ENCODE assay signal across 1 cellular context in the genomic region with DNA sequence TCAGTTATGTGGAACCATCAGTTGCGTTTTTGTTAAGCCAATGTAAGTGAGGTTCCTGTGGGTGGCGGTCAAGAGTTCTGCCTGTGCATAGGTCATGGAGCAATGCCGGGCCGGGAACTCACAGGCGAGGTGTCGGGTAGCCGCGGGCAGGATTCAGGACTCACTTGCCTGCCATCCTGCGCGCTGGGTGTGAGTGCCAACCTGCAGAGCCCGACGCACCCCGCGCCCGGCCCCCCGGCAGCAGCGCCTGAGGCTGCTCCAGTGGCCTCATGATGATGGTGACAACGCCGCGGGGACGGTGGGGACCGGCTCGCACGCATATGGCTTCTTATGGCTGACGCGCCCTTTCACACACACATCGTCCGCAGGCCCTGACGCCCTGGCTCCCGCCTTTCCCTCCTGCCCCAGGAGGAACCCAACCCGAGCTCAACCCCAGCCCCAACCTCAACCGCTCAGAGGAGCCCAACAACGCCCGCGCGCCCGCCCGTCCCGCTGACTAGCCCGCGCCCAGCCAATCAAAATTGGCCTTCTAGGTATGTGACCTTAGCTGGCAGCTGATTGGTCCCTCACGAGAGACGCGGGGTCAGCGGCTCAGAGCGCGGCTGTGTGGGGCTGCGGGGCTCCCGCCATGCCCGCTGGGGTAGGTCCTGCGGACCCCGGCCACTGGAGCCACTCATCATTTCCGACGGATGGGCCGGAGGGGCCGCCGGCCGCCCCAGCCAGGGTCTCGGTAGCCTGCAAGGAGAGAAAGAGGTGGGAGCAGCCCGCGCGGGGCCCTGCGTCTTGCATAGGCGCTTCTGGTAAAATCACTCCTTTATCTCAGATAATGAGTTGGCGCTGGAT.
TF ChIP-seq lines count a peak whose summit lies in the region.

A gene with protein sequence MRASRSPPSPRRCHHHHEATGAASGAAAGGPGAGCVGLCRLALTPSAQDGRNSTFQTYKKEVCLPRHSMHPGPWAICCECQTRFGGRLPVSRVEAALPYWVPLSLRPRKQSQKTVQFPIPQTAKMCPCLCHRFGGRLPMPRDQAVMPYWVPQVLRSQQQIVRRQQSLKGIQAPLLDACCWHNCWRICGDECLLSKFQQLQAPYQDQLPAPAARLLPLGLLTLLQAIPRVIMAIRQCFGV (minus strand): TSS at position 470 of the 843 bp plus-strand sequence. CDS start 150 bp downstream, at position 320.

TF ChIP-seq in SK-N-SH, 30 proteins besides CTCF, POLR2A, EP300 and RAD21 (continued from another document):
- TF ChIP-seq, protein P1, sequence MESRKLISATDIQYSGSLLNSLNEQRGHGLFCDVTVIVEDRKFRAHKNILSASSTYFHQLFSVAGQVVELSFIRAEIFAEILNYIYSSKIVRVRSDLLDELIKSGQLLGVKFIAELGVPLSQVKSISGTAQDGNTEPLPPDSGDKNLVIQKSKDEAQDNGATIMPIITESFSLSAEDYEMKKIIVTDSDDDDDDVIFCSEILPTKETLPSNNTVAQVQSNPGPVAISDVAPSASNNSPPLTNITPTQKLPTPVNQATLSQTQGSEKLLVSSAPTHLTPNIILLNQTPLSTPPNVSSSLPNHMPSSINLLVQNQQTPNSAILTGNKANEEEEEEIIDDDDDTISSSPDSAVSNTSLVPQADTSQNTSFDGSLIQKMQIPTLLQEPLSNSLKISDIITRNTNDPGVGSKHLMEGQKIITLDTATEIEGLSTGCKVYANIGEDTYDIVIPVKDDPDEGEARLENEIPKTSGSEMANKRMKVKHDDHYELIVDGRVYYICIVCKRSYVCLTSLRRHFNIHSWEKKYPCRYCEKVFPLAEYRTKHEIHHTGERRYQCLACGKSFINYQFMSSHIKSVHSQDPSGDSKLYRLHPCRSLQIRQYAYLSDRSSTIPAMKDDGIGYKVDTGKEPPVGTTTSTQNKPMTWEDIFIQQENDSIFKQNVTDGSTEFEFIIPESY (IDR thresholded peaks at IDR 0.05; ENCODE audit: borderline replicate concordance, low read depth) = no peak
- TF ChIP-seq, protein P2, sequence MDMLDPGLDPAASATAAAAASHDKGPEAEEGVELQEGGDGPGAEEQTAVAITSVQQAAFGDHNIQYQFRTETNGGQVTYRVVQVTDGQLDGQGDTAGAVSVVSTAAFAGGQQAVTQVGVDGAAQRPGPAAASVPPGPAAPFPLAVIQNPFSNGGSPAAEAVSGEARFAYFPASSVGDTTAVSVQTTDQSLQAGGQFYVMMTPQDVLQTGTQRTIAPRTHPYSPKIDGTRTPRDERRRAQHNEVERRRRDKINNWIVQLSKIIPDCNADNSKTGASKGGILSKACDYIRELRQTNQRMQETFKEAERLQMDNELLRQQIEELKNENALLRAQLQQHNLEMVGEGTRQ (IDR thresholded peaks at IDR 0.05; ENCODE audit: borderline replicate concordance, low read depth, low read length) = no peak
- TF ChIP-seq, protein P3, sequence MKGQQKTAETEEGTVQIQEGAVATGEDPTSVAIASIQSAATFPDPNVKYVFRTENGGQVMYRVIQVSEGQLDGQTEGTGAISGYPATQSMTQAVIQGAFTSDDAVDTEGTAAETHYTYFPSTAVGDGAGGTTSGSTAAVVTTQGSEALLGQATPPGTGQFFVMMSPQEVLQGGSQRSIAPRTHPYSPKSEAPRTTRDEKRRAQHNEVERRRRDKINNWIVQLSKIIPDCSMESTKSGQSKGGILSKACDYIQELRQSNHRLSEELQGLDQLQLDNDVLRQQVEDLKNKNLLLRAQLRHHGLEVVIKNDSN (IDR thresholded peaks at IDR 0.05; ENCODE audit: borderline replicate concordance, low read depth) = no peak
- no peak for TF ChIP-seq TCF12 (IDR thresholded peaks at IDR 0.05)
- TF ChIP-seq REST (IDR thresholded peaks at IDR 0.05; ENCODE audit: low read depth, low read length) = no peak
- TF ChIP-seq SMC3 (IDR thresholded peaks at IDR 0.05; ENCODE audit: low read depth, low read length) = peak; percentile 40; the same call in 1 of the 2 replicates
- TF ChIP-seq JUND (IDR thresholded peaks at IDR 0.05) = no peak
- TF ChIP-seq FOXM1 (IDR thresholded peaks at IDR 0.05; ENCODE audit: low read depth) = no peak
- no peak for TF ChIP-seq RCOR1 (IDR thresholded peaks at IDR 0.05; ENCODE audit: low read length)
- peak; percentile 75; the same call in 1 of the 2 replicates for TF ChIP-seq TAF1 (IDR thresholded peaks at IDR 0.05; ENCODE audit: borderline replicate concordance, low read depth, low read length)
- TF ChIP-seq NRF1 (IDR thresholded peaks at IDR 0.05; ENCODE audit: low read depth, low read length) = 0 out of 2 replicates have a peak, but pooled peaks have one; percentile 4
- TF ChIP-seq YY1 (IDR thresholded peaks at IDR 0.05; ENCODE audit: low read depth) = peak; percentile 77
- no peak for TF ChIP-seq RXRA (IDR thresholded peaks at IDR 0.05; ENCODE audit: borderline replicate concordance, low read depth)
- TF ChIP-seq, protein P4, sequence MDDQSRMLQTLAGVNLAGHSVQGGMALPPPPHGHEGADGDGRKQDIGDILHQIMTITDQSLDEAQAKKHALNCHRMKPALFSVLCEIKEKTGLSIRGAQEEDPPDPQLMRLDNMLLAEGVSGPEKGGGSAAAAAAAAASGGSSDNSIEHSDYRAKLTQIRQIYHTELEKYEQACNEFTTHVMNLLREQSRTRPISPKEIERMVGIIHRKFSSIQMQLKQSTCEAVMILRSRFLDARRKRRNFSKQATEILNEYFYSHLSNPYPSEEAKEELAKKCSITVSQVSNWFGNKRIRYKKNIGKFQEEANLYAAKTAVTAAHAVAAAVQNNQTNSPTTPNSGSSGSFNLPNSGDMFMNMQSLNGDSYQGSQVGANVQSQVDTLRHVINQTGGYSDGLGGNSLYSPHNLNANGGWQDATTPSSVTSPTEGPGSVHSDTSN (IDR thresholded peaks at IDR 0.05) = 0 out of 2 replicates have a peak, but pooled peaks have one; percentile 10
